In genomic region chr20:626579-626978, GRCh38 we compare ENCODE assay signal across 40 cellular contexts. TPM values are rescaled to one million over a fixed set of nuclear protein-coding genes. Genes with fewer than 3 reads are reported as not detected.
"Had no signal": no experiment of that assay in that cellular context is flagged by ENCODE, and none has a peak within 500 bp of the region (broad histone marks: within the 10 kb centered on the region; RNA-seq: fewer than 3 reads in every experiment).

No MANE protein-coding gene starts in this region.

- ATAC-seq: activated CD8-positive, alpha-beta T cell treated with anti-CD3 and anti-CD28 coated beads for 36 hours; activated naive CD4-positive, alpha-beta T cell treated with anti-CD3 and anti-CD28 coated beads, Interleukin-2, amount 50 U/mL, for 72 hours; activated T-cell treated with anti-CD3 and anti-CD28 coated beads, Interleukin-2, amount 50 U/mL, for 4 hours; activated T-cell treated with anti-CD3 and anti-CD28 coated beads, Interleukin-2, amount 50 U/mL, for 72 hours; activated T-helper 17 cell treated with anti-CD3 and anti-CD28 coated beads, Interleukin-2, amount 50 U/mL, for 72 hours; body of pancreas had no signal

- H3K27ac Mint-ChIP-seq: activated B cell treated with CpG ODN at 0.5 μM for 24 hours; activated CD4-positive, alpha-beta memory T cell treated with anti-CD3 and anti-CD28 coated beads for 36 hours; activated CD4-positive, alpha-beta T cell treated with anti-CD3 and anti-CD28 coated beads, Interleukin-2, amount 10 ng/mL, durations not matched to agents 24 days and 14 days; activated CD8-positive, alpha-beta T cell treated with anti-CD3 and anti-CD28 coated beads for 36 hours; activated naive CD4-positive, alpha-beta T cell treated with anti-CD3 and anti-CD28 coated beads for 36 hours; activated naive CD4-positive, alpha-beta T cell treated with anti-CD3 and anti-CD28 coated beads, Interleukin-2, amount 50 U/mL, for 72 hours; activated naive CD8-positive, alpha-beta T cell treated with anti-CD3 and anti-CD28 coated beads for 36 hours; activated T-cell treated with anti-CD3 and anti-CD28 coated beads, Interleukin-2, amount 50 U/mL, for 72 hours; activated T-helper 1 cell treated with anti-CD3 and anti-CD28 coated beads, Interleukin-12 subunit alpha, Interleukin-12 subunit beta, Interleukin-2, Interleukin-4 antibody, amounts not matched to agents 30 ng/mL and 10 ng/mL and 1 ng/mL, durations not matched to agents 14 hours and 24 hours and 36 hours; activated T-helper 17 cell treated with anti-CD3 and anti-CD28 coated beads, Interleukin-2, amount 50 U/mL, for 72 hours; T-helper 1 cell treated with Interleukin-12 subunit alpha and Interleukin-12 subunit beta and Interleukin-4 antibody, amounts not matched to agents 30 μg/mL and 1 μg/mL, for 36 hours; T-helper 2 cell treated with Interferon-gamma antibody and Interleukin-4, amounts not matched to agents 5 μg/mL and 100 μg/mL, for 36 hours had no signal

- H3K27ac ChIP-seq: adrenal gland, body of pancreas, brain microvascular endothelial cell, breast epithelium, VCaP had no signal

- H3K4me3 ChIP-seq: adrenal gland, body of pancreas, breast epithelium had no signal

- H3K9me3 ChIP-seq: adrenal gland, breast epithelium had no signal

- H3K4me1 Mint-ChIP-seq: activated B cell treated with CpG ODN at 0.5 μM for 24 hours; activated CD4-positive, alpha-beta T cell treated with anti-CD3 and anti-CD28 coated beads, Interleukin-2, amount 10 ng/mL, durations not matched to agents 24 days and 14 days; activated naive CD8-positive, alpha-beta T cell treated with anti-CD3 and anti-CD28 coated beads for 36 hours; activated T-helper 17 cell treated with anti-CD3 and anti-CD28 coated beads, Interleukin-2, amount 50 U/mL, for 72 hours had no signal

- H3K9me3 Mint-ChIP-seq: activated B cell treated with CpG ODN at 0.5 μM for 24 hours; activated CD4-positive, alpha-beta memory T cell treated with anti-CD3 and anti-CD28 coated beads for 36 hours; activated CD4-positive, alpha-beta T cell treated with anti-CD3 and anti-CD28 coated beads, Interleukin-2, amount 10 ng/mL, durations not matched to agents 24 days and 14 days; activated CD8-positive, alpha-beta T cell treated with anti-CD3 and anti-CD28 coated beads for 36 hours; activated naive CD4-positive, alpha-beta T cell treated with anti-CD3 and anti-CD28 coated beads for 36 hours; activated naive CD4-positive, alpha-beta T cell treated with anti-CD3 and anti-CD28 coated beads, Interleukin-2, amount 50 U/mL, for 72 hours; activated naive CD8-positive, alpha-beta T cell treated with anti-CD3 and anti-CD28 coated beads for 36 hours; activated T-cell treated with anti-CD3 and anti-CD28 coated beads, Interleukin-2, amount 50 U/mL, for 72 hours; activated T-helper 1 cell treated with anti-CD3 and anti-CD28 coated beads, Interleukin-12 subunit alpha, Interleukin-12 subunit beta, Interleukin-2, Interleukin-4 antibody, amounts not matched to agents 30 ng/mL and 10 ng/mL and 1 ng/mL, durations not matched to agents 14 hours and 24 hours and 36 hours; activated T-helper 17 cell treated with anti-CD3 and anti-CD28 coated beads, Interleukin-2, amount 50 U/mL, for 72 hours; T-helper 1 cell treated with Interleukin-12 subunit alpha and Interleukin-12 subunit beta and Interleukin-4 antibody, amounts not matched to agents 30 μg/mL and 1 μg/mL, for 36 hours; T-helper 2 cell treated with Interferon-gamma antibody and Interleukin-4, amounts not matched to agents 5 μg/mL and 100 μg/mL, for 36 hours had no signal

- DNase-seq: activated B cell treated with CpG ODN at 0.5 μM for 24 hours; activated CD4-positive, alpha-beta memory T cell treated with anti-CD3 and anti-CD28 coated beads for 36 hours; activated CD4-positive, alpha-beta T cell treated with anti-CD3 and anti-CD28 coated beads for 4 hours; activated CD4-positive, alpha-beta T cell treated with anti-CD3 and anti-CD28 coated beads, Interleukin-2, amount 10 ng/mL, durations not matched to agents 24 days and 14 days; activated CD4-positive, alpha-beta T cell treated with anti-CD3 and anti-CD28 coated beads, Interleukin-2, amount 50 U/mL, for 1 hour; activated CD4-positive, alpha-beta T cell treated with anti-CD3 and anti-CD28 coated beads, Interleukin-2, amount 50 U/mL, for 4 hours; activated CD4-positive, CD25-positive, alpha-beta regulatory T cell treated with anti-CD3 and anti-CD28 coated beads, Interleukin-2, amount 50 U/mL, for 72 hours; activated CD8-positive, alpha-beta memory T cell treated with anti-CD3 and anti-CD28 coated beads, Interleukin-2, amount 50 U/mL, for 4 hours; activated CD8-positive, alpha-beta T cell treated with anti-CD3 and anti-CD28 coated beads for 36 hours; activated effector memory CD4-positive, alpha-beta T cell treated with anti-CD3 and anti-CD28 coated beads, Interleukin-2, amount 50 U/mL, for 16 hours; activated gamma-delta T cell treated with Interleukin-2 at 50 U/mL for 16 hours; activated naive CD4-positive, alpha-beta T cell; activated naive CD4-positive, alpha-beta T cell treated with anti-CD3 and anti-CD28 coated beads for 36 hours; activated naive CD4-positive, alpha-beta T cell treated with anti-CD3 and anti-CD28 coated beads, Interleukin-2, amount 50 U/mL, for 16 hours; activated naive CD8-positive, alpha-beta T cell treated with anti-CD3 and anti-CD28 coated beads for 36 hours; activated T-cell treated with anti-CD3 and anti-CD28 coated beads for 4 hours; activated T-cell treated with anti-CD3 and anti-CD28 coated beads, Interleukin-2, amount 50 U/mL, for 1 hour; activated T-cell treated with anti-CD3 and anti-CD28 coated beads, Interleukin-2, amount 50 U/mL, for 4 hours; activated T-cell treated with anti-CD3 and anti-CD28 coated beads, Interleukin-2, amount 50 U/mL, for 72 hours; adrenal gland; amniotic stem cell; aorta; body of pancreas; brain microvascular endothelial cell; central memory CD4-positive, alpha-beta T cell; SW 1271; T-helper 1 cell; T-helper 2 cell; T-helper 9 cell had no signal

- H3K4me3 Mint-ChIP-seq: activated B cell treated with CpG ODN at 0.5 μM for 24 hours; activated CD4-positive, alpha-beta memory T cell treated with anti-CD3 and anti-CD28 coated beads for 36 hours; activated CD4-positive, alpha-beta T cell treated with anti-CD3 and anti-CD28 coated beads, Interleukin-2, amount 10 ng/mL, durations not matched to agents 24 days and 14 days; activated CD8-positive, alpha-beta T cell treated with anti-CD3 and anti-CD28 coated beads for 36 hours; activated naive CD4-positive, alpha-beta T cell treated with anti-CD3 and anti-CD28 coated beads for 36 hours; activated naive CD8-positive, alpha-beta T cell treated with anti-CD3 and anti-CD28 coated beads for 36 hours; activated T-cell treated with anti-CD3 and anti-CD28 coated beads, Interleukin-2, amount 50 U/mL, for 4 hours; activated T-cell treated with anti-CD3 and anti-CD28 coated beads, Interleukin-2, amount 50 U/mL, for 72 hours; activated T-helper 1 cell treated with anti-CD3 and anti-CD28 coated beads, Interleukin-12 subunit alpha, Interleukin-12 subunit beta, Interleukin-2, Interleukin-4 antibody, amounts not matched to agents 30 ng/mL and 10 ng/mL and 1 ng/mL, durations not matched to agents 14 hours and 24 hours and 36 hours; activated T-helper 17 cell treated with anti-CD3 and anti-CD28 coated beads, Interleukin-2, amount 50 U/mL, for 72 hours; T-helper 1 cell treated with Interleukin-12 subunit alpha and Interleukin-12 subunit beta and Interleukin-4 antibody, amounts not matched to agents 30 μg/mL and 1 μg/mL, for 36 hours; T-helper 2 cell treated with Interferon-gamma antibody and Interleukin-4, amounts not matched to agents 5 μg/mL and 100 μg/mL, for 36 hours had no signal

- FAIRE-seq: astrocyte, TTC549 had no signal

- H3K36me3 ChIP-seq: adrenal gland, brain microvascular endothelial cell, breast epithelium had no signal

- H3K4me1 ChIP-seq: adrenal gland, body of pancreas, breast epithelium had no signal

- H3K27me3 ChIP-seq: adrenal gland, body of pancreas, brain microvascular endothelial cell had no signal

- H3K36me3 Mint-ChIP-seq: activated CD4-positive, alpha-beta memory T cell treated with anti-CD3 and anti-CD28 coated beads for 36 hours; activated naive CD4-positive, alpha-beta T cell treated with anti-CD3 and anti-CD28 coated beads, Interleukin-2, amount 50 U/mL, for 72 hours; activated naive CD8-positive, alpha-beta T cell treated with anti-CD3 and anti-CD28 coated beads for 36 hours had no signal

RNA-seq across cellular contexts. Expression of gene TCF15, which starts 16.5 kb away (rescaled TPM):
- total RNA-seq: activated B cell treated with CpG ODN at 0.5 μM for 24 hours; activated CD4-positive, alpha-beta memory T cell treated with anti-CD3 and anti-CD28 coated beads for 36 hours; activated CD8-positive, alpha-beta memory T cell treated with anti-CD3 and anti-CD28 coated beads for 36 hours; activated naive CD4-positive, alpha-beta T cell treated with anti-CD3 and anti-CD28 coated beads for 36 hours; activated T-cell treated with anti-CD3 and anti-CD28 coated beads, Interleukin-2, amount 50 U/mL, for 72 hours; activated T-helper 17 cell treated with anti-CD3 and anti-CD28 coated beads, Interleukin-2, amount 50 U/mL, for 72 hours; astrocyte; body of pancreas had no signal
- polyA plus RNA-seq: aorta had no signal

RNA-seq across cellular contexts. Expression of gene SCRT2, which starts 49.0 kb away (rescaled TPM):
- total RNA-seq: activated B cell treated with CpG ODN at 0.5 μM for 24 hours; activated CD4-positive, alpha-beta memory T cell treated with anti-CD3 and anti-CD28 coated beads for 36 hours; activated CD4-positive, alpha-beta T cell treated with anti-CD3 and anti-CD28 coated beads, Interleukin-2, amount 10 ng/mL, durations not matched to agents 24 days and 14 days; activated CD8-positive, alpha-beta memory T cell treated with anti-CD3 and anti-CD28 coated beads for 36 hours; activated CD8-positive, alpha-beta T cell treated with anti-CD3 and anti-CD28 coated beads for 36 hours; activated naive CD4-positive, alpha-beta T cell treated with anti-CD3 and anti-CD28 coated beads for 36 hours; activated naive CD4-positive, alpha-beta T cell treated with anti-CD3 and anti-CD28 coated beads, Interleukin-2, amount 50 U/mL, for 72 hours; activated naive CD8-positive, alpha-beta T cell treated with anti-CD3 and anti-CD28 coated beads for 36 hours; activated T-cell treated with anti-CD3 and anti-CD28 coated beads, Interleukin-2, amount 50 U/mL, for 4 hours; activated T-cell treated with anti-CD3 and anti-CD28 coated beads, Interleukin-2, amount 50 U/mL, for 72 hours; activated T-helper 1 cell treated with anti-CD3 and anti-CD28 coated beads, Interleukin-12 subunit alpha, Interleukin-12 subunit beta, Interleukin-2, Interleukin-4 antibody, amounts not matched to agents 30 ng/mL and 10 ng/mL and 1 ng/mL, durations not matched to agents 14 hours and 24 hours and 36 hours; activated T-helper 17 cell treated with anti-CD3 and anti-CD28 coated beads, Interleukin-2, amount 50 U/mL, for 72 hours; adrenal gland; aorta; astrocyte; breast epithelium; cardiac septum had no signal
- polyA plus RNA-seq: adrenal gland, aorta had no signal
